In genomic region chr2:118086024-118086633, GRCh38 we compare ENCODE assay signal across 2 cellular contexts.
TF ChIP-seq lines count a peak whose summit lies in the region.

No MANE protein-coding gene starts in this region.

TF ChIP-seq in HCT116, 20 proteins besides CTCF, POLR2A, EP300 and RAD21 (continued from another document):
- no peak for TF ChIP-seq ZBTB33 (IDR thresholded peaks at IDR 0.05; ENCODE audit: extremely low read depth, insufficient replicate concordance, low read length)
- TF ChIP-seq SP1 (IDR thresholded peaks at IDR 0.05; ENCODE audit: low read depth): no peak
- TF ChIP-seq POLR2AphosphoS5 (IDR thresholded peaks at IDR 0.05; ENCODE audit: low read depth, low read length): no peak
- TF ChIP-seq ELF1 (IDR thresholded peaks at IDR 0.05; ENCODE audit: borderline replicate concordance, low read depth): no peak
- TF ChIP-seq ATF3 (IDR thresholded peaks at IDR 0.05): no peak
- TF ChIP-seq TCF7L2 (IDR thresholded peaks at IDR 0.05; ENCODE audit: borderline replicate concordance, extremely low read depth, insufficient read depth, insufficient read length): no peak
- TF ChIP-seq JUND (IDR thresholded peaks at IDR 0.05): no peak
- TF ChIP-seq CEBPB (IDR thresholded peaks at IDR 0.05; ENCODE audit: low read depth): no peak
- TF ChIP-seq EGR1 (IDR thresholded peaks at IDR 0.05; ENCODE audit: low read depth): no peak
- no peak for TF ChIP-seq SRF (IDR thresholded peaks at IDR 0.05; ENCODE audit: low read depth)
- TF ChIP-seq ZFX (IDR thresholded peaks at IDR 0.05): no peak
- TF ChIP-seq EZH2phosphoT487 (IDR thresholded peaks at IDR 0.05; ENCODE audit: borderline replicate concordance): no peak
- TF ChIP-seq SIN3A (IDR thresholded peaks at IDR 0.05; ENCODE audit: low read depth): no peak
- no peak for TF ChIP-seq EZH2 (IDR thresholded peaks at IDR 0.05)
- no peak for TF ChIP-seq FOSL1 (IDR thresholded peaks at IDR 0.05; ENCODE audit: low read depth)
TF ChIP-seq in HCT116: peak in this region for 0.

TF ChIP-seq in liver, 16 proteins besides CTCF, POLR2A, EP300 and RAD21 (continued from another document):
- TF ChIP-seq NR2F2 (IDR thresholded peaks at IDR 0.05): no peak
- TF ChIP-seq YY1 (IDR thresholded peaks at IDR 0.05): no peak
